Comparison of ENCODE assay signal across 1 cellular context in the genomic region with DNA sequence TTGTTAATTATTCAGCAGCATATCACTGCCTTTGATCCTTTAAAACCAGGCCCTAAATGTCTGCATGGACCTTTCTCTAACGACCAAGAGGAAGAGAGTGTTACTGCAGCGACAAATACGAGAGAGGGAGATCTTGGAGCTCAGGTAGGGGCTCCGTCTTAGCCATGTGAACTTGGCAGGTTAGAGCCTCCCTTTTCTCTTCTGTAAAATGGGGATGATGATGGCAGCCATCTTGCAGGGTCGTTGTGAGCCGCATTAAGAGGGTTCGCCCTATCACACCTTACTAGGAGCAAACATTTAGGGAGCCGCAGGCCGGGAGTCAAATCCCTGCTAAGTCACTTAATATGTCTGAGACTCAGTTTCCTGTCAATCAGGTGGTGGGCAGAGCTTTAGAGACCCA.
TF ChIP-seq lines count a peak whose summit lies in the region.

No MANE protein-coding gene starts in this region.

TF ChIP-seq in liver, 16 proteins besides CTCF, POLR2A, EP300 and RAD21 (continued from another document):
- TF ChIP-seq, protein P1, sequence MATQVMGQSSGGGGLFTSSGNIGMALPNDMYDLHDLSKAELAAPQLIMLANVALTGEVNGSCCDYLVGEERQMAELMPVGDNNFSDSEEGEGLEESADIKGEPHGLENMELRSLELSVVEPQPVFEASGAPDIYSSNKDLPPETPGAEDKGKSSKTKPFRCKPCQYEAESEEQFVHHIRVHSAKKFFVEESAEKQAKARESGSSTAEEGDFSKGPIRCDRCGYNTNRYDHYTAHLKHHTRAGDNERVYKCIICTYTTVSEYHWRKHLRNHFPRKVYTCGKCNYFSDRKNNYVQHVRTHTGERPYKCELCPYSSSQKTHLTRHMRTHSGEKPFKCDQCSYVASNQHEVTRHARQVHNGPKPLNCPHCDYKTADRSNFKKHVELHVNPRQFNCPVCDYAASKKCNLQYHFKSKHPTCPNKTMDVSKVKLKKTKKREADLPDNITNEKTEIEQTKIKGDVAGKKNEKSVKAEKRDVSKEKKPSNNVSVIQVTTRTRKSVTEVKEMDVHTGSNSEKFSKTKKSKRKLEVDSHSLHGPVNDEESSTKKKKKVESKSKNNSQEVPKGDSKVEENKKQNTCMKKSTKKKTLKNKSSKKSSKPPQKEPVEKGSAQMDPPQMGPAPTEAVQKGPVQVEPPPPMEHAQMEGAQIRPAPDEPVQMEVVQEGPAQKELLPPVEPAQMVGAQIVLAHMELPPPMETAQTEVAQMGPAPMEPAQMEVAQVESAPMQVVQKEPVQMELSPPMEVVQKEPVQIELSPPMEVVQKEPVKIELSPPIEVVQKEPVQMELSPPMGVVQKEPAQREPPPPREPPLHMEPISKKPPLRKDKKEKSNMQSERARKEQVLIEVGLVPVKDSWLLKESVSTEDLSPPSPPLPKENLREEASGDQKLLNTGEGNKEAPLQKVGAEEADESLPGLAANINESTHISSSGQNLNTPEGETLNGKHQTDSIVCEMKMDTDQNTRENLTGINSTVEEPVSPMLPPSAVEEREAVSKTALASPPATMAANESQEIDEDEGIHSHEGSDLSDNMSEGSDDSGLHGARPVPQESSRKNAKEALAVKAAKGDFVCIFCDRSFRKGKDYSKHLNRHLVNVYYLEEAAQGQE (IDR thresholded peaks at IDR 0.05) = no peak
- TF ChIP-seq MAX (IDR thresholded peaks at IDR 0.05) = no peak
- no peak for TF ChIP-seq TAF1 (conservative IDR thresholded peaks at IDR 0.05)
- TF ChIP-seq JUND (IDR thresholded peaks at IDR 0.05) = no peak
- TF ChIP-seq GABPA (IDR thresholded peaks at IDR 0.05 in 1 of 2, conservative IDR thresholded peaks at IDR 0.05 in 1 of 2) = no peak
- no peak for TF ChIP-seq NR2F2 (IDR thresholded peaks at IDR 0.05)
- no peak for TF ChIP-seq HNF4G (IDR thresholded peaks at IDR 0.05)
- TF ChIP-seq YY1 (IDR thresholded peaks at IDR 0.05) = no peak
- no peak for TF ChIP-seq EGR1 (IDR thresholded peaks at IDR 0.05; ENCODE audit: low read depth in 2 of 2)
- no peak for TF ChIP-seq SP1 (IDR thresholded peaks at IDR 0.05)
- no peak for TF ChIP-seq ATF3 (IDR thresholded peaks at IDR 0.05)
